In the genomic region with DNA sequence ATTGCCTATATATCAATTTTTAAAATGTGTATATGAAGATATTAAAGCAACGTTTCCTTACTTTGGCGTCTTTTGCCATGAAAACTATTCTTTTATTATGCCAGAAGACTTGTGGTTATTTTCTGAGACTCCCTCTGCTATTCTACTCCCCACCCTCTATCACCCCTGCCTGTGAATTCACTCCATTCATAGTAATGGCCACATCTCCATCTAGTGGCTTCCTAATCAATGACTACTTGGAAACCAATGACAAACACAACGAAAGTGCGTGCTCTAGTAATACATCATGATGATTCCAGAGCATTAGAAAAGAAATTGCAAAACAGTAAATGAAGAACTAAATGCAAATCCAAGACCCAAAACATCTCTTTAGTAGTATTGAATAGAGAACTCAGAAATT, we compare ENCODE assay signal across 8 cellular contexts.
DNase-seq lines count a peak whose midpoint lies in the region; ATAC-seq and TF ChIP-seq lines count a peak whose summit lies in the region.

No MANE protein-coding gene starts in this region.

- 95% methylated on average over 4 of the region's 4 CpGs for WGBS in SK-N-SH (ENCODE audit: low lambda C conversion rate)
- 31 to 39% methylated on average over 4 of the region's 4 CpGs for WGBS in tibial nerve, 2 donors

- H3K4me1 ChIP-seq in SK-N-SH (ENCODE audit: control insufficient read depth in 1 of 2, insufficient read depth in 2 of 2, low read depth in 1 of 2, low read length in 1 of 2) (no peaks in the 10 kb centered on the region; a peak in 1 of 4 replicates), tibial nerve (peaks cover 0 to 6% (median 0%) of the 10 kb centered on the region in 4 donors)

- H3K9me2 ChIP-seq in SK-N-SH: no peaks in the 10 kb centered on the region; the same call in 1 of the 2 replicates

- TF ChIP-seq CTCF in AG09309 (IDR thresholded peaks at IDR 0.05; ENCODE audit: control insufficient read depth, insufficient read depth, low read depth, low read length, missing control alignments) (peak; percentile 62), SK-N-SH (IDR thresholded peaks at IDR 0.05) (peak; percentile 72), tibial nerve (IDR thresholded peaks at IDR 0.05) (peak in 4 of 5 experiments; percentile 22 to 51 (median 40))

- H3K27me3 Mint-ChIP-seq in activated naive CD8-positive, alpha-beta T cell treated with anti-CD3 and anti-CD28 coated beads, Interleukin-2, amount 50 U/mL, for 24 hours: no peaks in the 10 kb centered on the region

- DNase-seq in AG09309 (ENCODE audit: low read depth) (peak; percentile 21), SK-N-SH (peak; percentile 42), Right ventricle myocardium superior (no peak), tibial nerve (ENCODE audit: low spot score in 2 of 2) (peak in 1 of 2 donors; percentile 20), NCI-H1048 (lab: John Stamatoyannopoulos, UW) (no peak)
- peak; percentile 26 for DNase-seq in Jurkat, Clone E6-1 (ENCODE audit: low read depth, low spot score)
- DNase-seq in activated naive CD8-positive, alpha-beta T cell treated with anti-CD3 and anti-CD28 coated beads, Interleukin-2, amount 50 U/mL, for 24 hours: no peak

- no peak overlapping the region for H3K9ac ChIP-seq in SK-N-SH

- H2AFZ ChIP-seq in SK-N-SH (ENCODE audit: low read depth): no peak overlapping the region

- TF ChIP-seq EP300 in SK-N-SH (IDR thresholded peaks at IDR 0.05; ENCODE audit: borderline replicate concordance in 1 of 2, low read depth in 1 of 2, low read length in 1 of 2) (no peak), tibial nerve (IDR thresholded peaks at IDR 0.05) (no peak)

- peaks cover 4% of the 10 kb centered on the region for H3F3A ChIP-seq in SK-N-SH (replicated peaks; ENCODE audit: insufficient read depth)

- CTCF ChIA-PET in SK-N-SH (lab: Yijun Ruan, JAX): interaction anchor here (0.6 to 5.0 kb wide), 14 partner anchors 14 to 644 kb away, joined by 3 to 55 read pairs (median 3); partner anchors contain the start of gene HGF

- TF ChIP-seq POLR2A in tibial nerve (IDR thresholded peaks at IDR 0.05): no peak

- no peak overlapping the region for H3K4me2 ChIP-seq in SK-N-SH

- no peaks in the 10 kb centered on the region for H3K36me3 Mint-ChIP-seq in activated naive CD8-positive, alpha-beta T cell treated with anti-CD3 and anti-CD28 coated beads, Interleukin-2, amount 50 U/mL, for 24 hours (ENCODE audit: low read depth)

- ATAC-seq in GM19023 (IDR thresholded peaks at IDR 0.05; ENCODE audit: unreplicated experiment) (peak; percentile 80), Right ventricle myocardium superior (ENCODE audit: poor library complexity) (peak; percentile 92)
- no peak for ATAC-seq in activated naive CD8-positive, alpha-beta T cell treated with anti-CD3 and anti-CD28 coated beads, Interleukin-2, amount 50 U/mL, for 24 hours

- H3K4me1 Mint-ChIP-seq in activated naive CD8-positive, alpha-beta T cell treated with anti-CD3 and anti-CD28 coated beads, Interleukin-2, amount 50 U/mL, for 24 hours: no peaks in the 10 kb centered on the region

- H3K9me3 ChIP-seq in SK-N-SH (no peaks in the 10 kb centered on the region), tibial nerve (no peaks in the 10 kb centered on the region)

- intact Hi-C loops in Right ventricle myocardium superior (cut with DNase I): loop anchor here (5.0 kb wide), 1 partner anchor 454 kb away; no protein-coding TSS in a partner anchor

- H3K9me3 Mint-ChIP-seq in activated naive CD8-positive, alpha-beta T cell treated with anti-CD3 and anti-CD28 coated beads, Interleukin-2, amount 50 U/mL, for 24 hours: peaks cover 3% of the 10 kb centered on the region

- H3K27ac Mint-ChIP-seq in activated naive CD8-positive, alpha-beta T cell treated with anti-CD3 and anti-CD28 coated beads, Interleukin-2, amount 50 U/mL, for 24 hours: no peak overlapping the region

- POLR2A ChIA-PET in SK-N-SH (lab: Yijun Ruan, JAX): no interaction called here

- peak; percentile 96 for TF ChIP-seq RAD21 in SK-N-SH (IDR thresholded peaks at IDR 0.05; ENCODE audit: low read length)

- H3K27me3 ChIP-seq in SK-N-SH (ENCODE audit: insufficient read depth) (no peaks in the 10 kb centered on the region), tibial nerve (no peaks in the 10 kb centered on the region)

- H3K4me3 ChIP-seq in AG09309 (ENCODE audit: control insufficient read depth, low read depth, low read length): no peak overlapping the region
- H3K4me3 ChIP-seq in Jurkat, Clone E6-1 (ENCODE audit: low read length): no peak overlapping the region
- H3K4me3 ChIP-seq in SK-N-SH (ENCODE audit: low read depth in 2 of 2, low read length in 1 of 2): no peak overlapping the region; a peak in 1 of 4 replicates
- H3K4me3 ChIP-seq in tibial nerve: no peak overlapping the region

- no peaks in the 10 kb centered on the region for H4K20me1 ChIP-seq in SK-N-SH (ENCODE audit: insufficient read depth)

- H3K4me3 Mint-ChIP-seq in activated naive CD8-positive, alpha-beta T cell treated with anti-CD3 and anti-CD28 coated beads, Interleukin-2, amount 50 U/mL, for 24 hours: no peak overlapping the region

- H3K36me3 ChIP-seq in SK-N-SH (replicated peaks in 1 of 2; ENCODE audit: control insufficient read depth in 1 of 2, insufficient read depth in 2 of 2, low read length in 1 of 2) (peaks cover 3 to 25% of the 10 kb centered on the region in 2 experiments), tibial nerve (no peaks in the 10 kb centered on the region)

- H3K27ac ChIP-seq in SK-N-SH (ENCODE audit: low read depth in 2 of 2, low read length in 1 of 2) (no peak overlapping the region), tibial nerve (no peak overlapping the region)

- H3K79me2 ChIP-seq in SK-N-SH (ENCODE audit: insufficient read depth): no peaks in the 10 kb centered on the region

TF ChIP-seq in SK-N-SH, 30 proteins besides CTCF, POLR2A, EP300 and RAD21:
- TF ChIP-seq SMC3 (IDR thresholded peaks at IDR 0.05; ENCODE audit: low read depth, low read length): peak; percentile 93
- TF ChIP-seq RCOR1 (IDR thresholded peaks at IDR 0.05; ENCODE audit: low read length): 0 out of 2 replicates have a peak, but pooled peaks have one; percentile 13
- no peak for TF ChIP-seq RXRA (IDR thresholded peaks at IDR 0.05; ENCODE audit: borderline replicate concordance, low read depth)
TF ChIP-seq in SK-N-SH: peak in this region for 2.

Comparison
In these comparisons a context has a peak if more than half of its experiments do, and no peak if none do; other contexts are left out.
1. DNase-seq: peak in AG09309 (single experiment), Jurkat, Clone E6-1 (single experiment) and SK-N-SH (single experiment); none in Right ventricle myocardium superior (single experiment), activated naive CD8-positive, alpha-beta T cell treated with anti-CD3 and anti-CD28 coated beads, Interleukin-2, amount 50 U/mL, for 24 hours (single experiment) and NCI-H1048 (single experiment).
2. Peak in every context shown above with its lines, with median percentiles within 50 percentile points of each other: CTCF ChIP-seq.